ENCODE assay signal across 19 cellular contexts in genomic region chr12:98983647-98984046, GRCh38.
"Had no signal": no experiment of that assay in that cellular context is flagged by ENCODE, and none has a peak within 500 bp of the region (broad histone marks: within the 10 kb centered on the region; RNA-seq: fewer than 3 reads in every experiment).

No MANE protein-coding gene starts in this region.

- H3K9me3 Mint-ChIP-seq: activated CD4-positive, alpha-beta memory T cell treated with anti-CD3 and anti-CD28 coated beads, Interleukin-2, amount 10 ng/mL, durations not matched to agents 7 days and 5 days had no signal

- H3K36me3 Mint-ChIP-seq: memory B cell; stimulated activated naive B cell treated with anti-CD40 and anti-IgM and Interleukin-4, amounts not matched to agents 10 μg/mL and 1 μg/mL and 100 μg/mL, for 72 hours had no signal

- H3K4me3 ChIP-seq: dorsolateral prefrontal cortex, gastroesophageal sphincter, left lung, psoas muscle, right lobe of liver, transverse colon had no signal

- H3K27ac ChIP-seq: gastroesophageal sphincter, left lung, psoas muscle, right lobe of liver, transverse colon, VCaP had no signal

- H3K27ac Mint-ChIP-seq: activated CD4-positive, alpha-beta memory T cell treated with anti-CD3 and anti-CD28 coated beads, Interleukin-2, amount 10 ng/mL, durations not matched to agents 7 days and 5 days; activated CD4-positive, alpha-beta T cell treated with anti-CD3 and anti-CD28 coated beads for 36 hours; activated naive CD8-positive, alpha-beta T cell treated with anti-CD3 and anti-CD28 coated beads, Interleukin-2, amount 50 U/mL, for 24 hours; activated T-cell treated with anti-CD3 and anti-CD28 coated beads, Interleukin-2, amount 50 U/mL, for 72 hours; memory B cell; stimulated activated naive B cell treated with anti-CD40 and anti-IgM and Interleukin-4, amounts not matched to agents 10 μg/mL and 1 μg/mL and 100 μg/mL, for 72 hours had no signal

- DNase-seq: activated CD4-positive, alpha-beta memory T cell treated with anti-CD3 and anti-CD28 coated beads, Interleukin-2, amount 10 ng/mL, durations not matched to agents 7 days and 5 days; activated CD4-positive, alpha-beta T cell treated with anti-CD3 and anti-CD28 coated beads for 36 hours; activated CD8-positive, alpha-beta memory T cell treated with anti-CD3 and anti-CD28 coated beads, Interleukin-2, amount 50 U/mL, for 4 hours; activated naive CD4-positive, alpha-beta T cell; activated naive CD8-positive, alpha-beta T cell treated with anti-CD3 and anti-CD28 coated beads, Interleukin-2, amount 50 U/mL, for 24 hours; activated T-cell treated with anti-CD3 and anti-CD28 coated beads, Interleukin-2, amount 50 U/mL, for 72 hours; dorsolateral prefrontal cortex; left lung; occipital lobe; psoas muscle; right lobe of liver; stimulated activated naive B cell treated with anti-CD40 and anti-IgM and Interleukin-4, amounts not matched to agents 10 μg/mL and 1 μg/mL and 100 μg/mL, for 72 hours; substantia nigra; transverse colon had no signal

- H3K9me3 ChIP-seq: psoas muscle, right lobe of liver had no signal

- H3K4me1 ChIP-seq: gastroesophageal sphincter, left lung, psoas muscle, right lobe of liver, transverse colon had no signal

- H3K27me3 ChIP-seq: dorsolateral prefrontal cortex, gastroesophageal sphincter, left lung, right lobe of liver, transverse colon had no signal

- H3K27me3 Mint-ChIP-seq: activated CD4-positive, alpha-beta T cell treated with anti-CD3 and anti-CD28 coated beads for 36 hours; memory B cell had no signal

- H3K4me1 Mint-ChIP-seq: activated CD4-positive, alpha-beta memory T cell treated with anti-CD3 and anti-CD28 coated beads, Interleukin-2, amount 10 ng/mL, durations not matched to agents 7 days and 5 days; activated CD4-positive, alpha-beta T cell treated with anti-CD3 and anti-CD28 coated beads for 36 hours; activated naive CD8-positive, alpha-beta T cell treated with anti-CD3 and anti-CD28 coated beads, Interleukin-2, amount 50 U/mL, for 24 hours; memory B cell; nephron had no signal

- H3K36me3 ChIP-seq: gastroesophageal sphincter, left lung, right lobe of liver, transverse colon had no signal

- H3K4me3 Mint-ChIP-seq: activated CD4-positive, alpha-beta memory T cell treated with anti-CD3 and anti-CD28 coated beads, Interleukin-2, amount 10 ng/mL, durations not matched to agents 7 days and 5 days; activated CD4-positive, alpha-beta T cell treated with anti-CD3 and anti-CD28 coated beads for 36 hours; activated naive CD8-positive, alpha-beta T cell treated with anti-CD3 and anti-CD28 coated beads, Interleukin-2, amount 50 U/mL, for 24 hours; activated T-cell treated with anti-CD3 and anti-CD28 coated beads, Interleukin-2, amount 50 U/mL, for 72 hours; memory B cell; nephron; stimulated activated naive B cell treated with anti-CD40 and anti-IgM and Interleukin-4, amounts not matched to agents 10 μg/mL and 1 μg/mL and 100 μg/mL, for 72 hours had no signal

- ATAC-seq: activated CD4-positive, alpha-beta T cell treated with anti-CD3 and anti-CD28 coated beads for 36 hours; activated naive CD8-positive, alpha-beta T cell treated with anti-CD3 and anti-CD28 coated beads, Interleukin-2, amount 50 U/mL, for 24 hours; activated T-cell treated with anti-CD3 and anti-CD28 coated beads, Interleukin-2, amount 50 U/mL, for 72 hours; esophagus mucosa; gastroesophageal sphincter; left lung; psoas muscle; right lobe of liver; stimulated activated naive B cell treated with anti-CD40 and anti-IgM and Interleukin-4, amounts not matched to agents 10 μg/mL and 1 μg/mL and 100 μg/mL, for 72 hours had no signal
